ENCODE assay signal across 1 cellular context in genomic region chr19:49451430-49452181, GRCh38.
TF ChIP-seq lines count a peak whose summit lies in the region.

PIH1D1 (minus strand) TSS chr19:49451814; CDS start chr19:49451574, 240 bp downstream.

TF ChIP-seq in HepG2, 621 proteins besides CTCF, POLR2A, EP300 and RAD21 (continued from another document and continues in another):
- TF ChIP-seq DR1 (CRISPR knock-in tag; IDR thresholded peaks at IDR 0.05) (no peak), ZNF646 (CRISPR knock-in tag; IDR thresholded peaks at IDR 0.05) (no peak), SNAI1 (CRISPR knock-in tag; IDR thresholded peaks at IDR 0.05; ENCODE audit: borderline replicate concordance) (no peak), ZMAT3 (CRISPR knock-in tag; conservative IDR thresholded peaks at IDR 0.05) (peak; percentile 47; the same call in 1 of the 2 replicates), NFATC3 (CRISPR knock-in tag; IDR thresholded peaks at IDR 0.05) (no peak), BRCA1 (CRISPR knock-in tag; IDR thresholded peaks at IDR 0.05) (no peak), HMGXB3 (CRISPR knock-in tag; IDR thresholded peaks at IDR 0.05; ENCODE audit: borderline replicate concordance) (0 out of 2 replicates have a peak, but pooled peaks have one; percentile 26), RCOR2 (CRISPR knock-in tag; IDR thresholded peaks at IDR 0.05) (peak; percentile 80), RARG (CRISPR knock-in tag; IDR thresholded peaks at IDR 0.05; ENCODE audit: low read depth) (no peak), PATZ1 (CRISPR knock-in tag; IDR thresholded peaks at IDR 0.05) (0 out of 2 replicates have a peak, but pooled peaks have one; percentile 3), ZNF747 (CRISPR knock-in tag; IDR thresholded peaks at IDR 0.05; ENCODE audit: borderline replicate concordance) (peak; percentile 47; the same call in 1 of the 2 replicates), PAF1 (CRISPR knock-in tag; IDR thresholded peaks at IDR 0.05) (no peak), NFKB2 (CRISPR knock-in tag; IDR thresholded peaks at IDR 0.05; ENCODE audit: borderline replicate concordance) (no peak), MIXL1 (CRISPR knock-in tag; IDR thresholded peaks at IDR 0.05) (peak; percentile 74), ZNF367 (CRISPR knock-in tag; IDR thresholded peaks at IDR 0.05; ENCODE audit: borderline replicate concordance) (no peak), KLF16 (CRISPR knock-in tag; IDR thresholded peaks at IDR 0.05) (peak in 1 of 2 experiments; percentile 59; a peak in 1 of 4 replicates), CBX5 (CRISPR knock-in tag; IDR thresholded peaks at IDR 0.05; ENCODE audit: borderline replicate concordance) (no peak; the same call in 1 of the 2 replicates), CEBPZ (IDR thresholded peaks at IDR 0.05; ENCODE audit: low read length) (no peak), XBP1 (CRISPR knock-in tag; IDR thresholded peaks at IDR 0.05) (no peak), ZBTB8A (CRISPR knock-in tag; IDR thresholded peaks at IDR 0.05; ENCODE audit: borderline replicate concordance, low read depth) (no peak), MAFK (conservative IDR thresholded peaks at IDR 0.05 in 1 of 2, IDR thresholded peaks at IDR 0.05 in 1 of 2; ENCODE audit: low read length in 2 of 2) (no peak), ZNF562 (CRISPR knock-in tag; IDR thresholded peaks at IDR 0.05; ENCODE audit: borderline replicate concordance) (no peak), ZNF432 (CRISPR knock-in tag; IDR thresholded peaks at IDR 0.05; ENCODE audit: borderline replicate concordance) (no peak), ZNF629 (CRISPR knock-in tag; conservative IDR thresholded peaks at IDR 0.05) (no peak), ZNF275 (CRISPR knock-in tag; IDR thresholded peaks at IDR 0.05; ENCODE audit: borderline replicate concordance) (no peak), AFF4 (CRISPR knock-in tag; IDR thresholded peaks at IDR 0.05) (0 out of 2 replicates have a peak, but pooled peaks have one; percentile 58), ZNF3 (CRISPR knock-in tag; IDR thresholded peaks at IDR 0.05) (no peak), ZNF788 (CRISPR knock-in tag; IDR thresholded peaks at IDR 0.05; ENCODE audit: borderline replicate concordance) (peak; percentile 63; the same call in 1 of the 2 replicates), DPF2 (CRISPR knock-in tag; IDR thresholded peaks at IDR 0.05; ENCODE audit: borderline replicate concordance, low read depth) (no peak), EED (CRISPR knock-in tag; IDR thresholded peaks at IDR 0.05) (0 out of 2 replicates have a peak, but pooled peaks have one; percentile 45), ZNF720 (CRISPR knock-in tag; IDR thresholded peaks at IDR 0.05) (no peak), HOXA9 (CRISPR knock-in tag; IDR thresholded peaks at IDR 0.05; ENCODE audit: borderline replicate concordance) (no peak), FOXC1 (CRISPR knock-in tag; IDR thresholded peaks at IDR 0.05; ENCODE audit: borderline replicate concordance) (no peak), FOXK1 (CRISPR knock-in tag; IDR thresholded peaks at IDR 0.05; ENCODE audit: borderline replicate concordance, low read depth) (peak; percentile 96; the same call in 1 of the 2 replicates), CC2D1A (CRISPR knock-in tag; IDR thresholded peaks at IDR 0.05) (0 out of 2 replicates have a peak, but pooled peaks have one; percentile 32), ZNF382 (CRISPR knock-in tag; IDR thresholded peaks at IDR 0.05; ENCODE audit: borderline replicate concordance) (no peak)
